1 cellular context compared by ENCODE assay signal in the genomic region with DNA sequence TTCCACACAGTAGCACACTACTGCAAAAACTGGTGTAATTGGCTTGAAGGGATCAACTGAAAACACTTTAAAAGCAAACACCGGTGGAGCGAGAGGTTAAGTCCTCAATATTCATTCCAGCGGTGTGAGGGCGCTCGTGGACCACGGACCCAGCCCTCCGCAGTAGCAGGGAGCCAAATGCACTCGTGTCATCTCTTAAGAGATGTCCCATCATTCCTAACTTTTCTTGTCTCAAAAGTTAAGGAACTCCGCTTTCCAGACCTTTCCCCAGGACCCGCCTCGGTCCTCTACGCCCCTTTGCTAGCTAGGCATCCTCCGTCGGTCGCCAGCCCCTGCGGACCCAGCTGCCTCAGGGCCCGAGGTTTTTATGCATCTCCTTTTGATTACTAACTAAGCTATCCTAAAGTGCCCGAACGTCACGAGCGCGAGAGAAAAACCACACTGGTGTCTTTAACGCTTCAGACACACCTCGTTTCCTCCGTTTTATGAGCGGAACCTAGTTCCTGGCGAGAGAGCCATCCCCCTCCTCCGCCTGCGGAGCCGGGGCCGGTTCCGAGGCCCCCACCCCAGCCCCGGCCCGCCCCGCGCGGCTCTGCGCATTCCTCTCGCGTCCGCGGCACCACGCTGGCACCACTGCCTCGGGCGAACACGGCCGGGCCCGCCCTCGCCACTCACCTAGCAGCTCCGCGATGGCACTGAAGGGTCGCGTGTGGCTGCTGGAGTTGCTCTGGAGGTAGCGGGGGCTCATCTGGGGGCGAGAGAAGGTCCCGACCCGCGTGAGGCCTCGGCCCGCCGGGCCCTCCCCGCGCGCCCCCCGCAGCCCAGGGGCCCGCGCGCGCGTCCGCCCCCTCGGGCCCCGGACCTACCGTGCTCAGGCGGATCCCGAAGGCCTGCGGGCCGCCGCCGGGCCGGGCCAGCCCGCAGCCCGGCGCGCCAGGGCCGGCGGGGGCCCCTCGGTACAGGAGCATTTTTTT.
TF ChIP-seq lines count a peak whose summit lies in the region.

No MANE protein-coding gene starts in this region.

TF ChIP-seq in WTC11, 78 proteins besides CTCF, POLR2A, EP300 and RAD21 (continued from another document):
- TF ChIP-seq ZNF219 (CRISPR knock-in tag; IDR thresholded peaks at IDR 0.05; ENCODE audit: borderline replicate concordance) = no peak
- TF ChIP-seq, protein P1, sequence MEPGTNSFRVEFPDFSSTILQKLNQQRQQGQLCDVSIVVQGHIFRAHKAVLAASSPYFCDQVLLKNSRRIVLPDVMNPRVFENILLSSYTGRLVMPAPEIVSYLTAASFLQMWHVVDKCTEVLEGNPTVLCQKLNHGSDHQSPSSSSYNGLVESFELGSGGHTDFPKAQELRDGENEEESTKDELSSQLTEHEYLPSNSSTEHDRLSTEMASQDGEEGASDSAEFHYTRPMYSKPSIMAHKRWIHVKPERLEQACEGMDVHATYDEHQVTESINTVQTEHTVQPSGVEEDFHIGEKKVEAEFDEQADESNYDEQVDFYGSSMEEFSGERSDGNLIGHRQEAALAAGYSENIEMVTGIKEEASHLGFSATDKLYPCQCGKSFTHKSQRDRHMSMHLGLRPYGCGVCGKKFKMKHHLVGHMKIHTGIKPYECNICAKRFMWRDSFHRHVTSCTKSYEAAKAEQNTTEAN (CRISPR knock-in tag; IDR thresholded peaks at IDR 0.05) = no peak
- no peak for TF ChIP-seq NR3C1 (CRISPR knock-in tag; conservative IDR thresholded peaks at IDR 0.05; ENCODE audit: low read depth)
- TF ChIP-seq ZSCAN18 (CRISPR knock-in tag; IDR thresholded peaks at IDR 0.05) = no peak
- TF ChIP-seq, protein P2, sequence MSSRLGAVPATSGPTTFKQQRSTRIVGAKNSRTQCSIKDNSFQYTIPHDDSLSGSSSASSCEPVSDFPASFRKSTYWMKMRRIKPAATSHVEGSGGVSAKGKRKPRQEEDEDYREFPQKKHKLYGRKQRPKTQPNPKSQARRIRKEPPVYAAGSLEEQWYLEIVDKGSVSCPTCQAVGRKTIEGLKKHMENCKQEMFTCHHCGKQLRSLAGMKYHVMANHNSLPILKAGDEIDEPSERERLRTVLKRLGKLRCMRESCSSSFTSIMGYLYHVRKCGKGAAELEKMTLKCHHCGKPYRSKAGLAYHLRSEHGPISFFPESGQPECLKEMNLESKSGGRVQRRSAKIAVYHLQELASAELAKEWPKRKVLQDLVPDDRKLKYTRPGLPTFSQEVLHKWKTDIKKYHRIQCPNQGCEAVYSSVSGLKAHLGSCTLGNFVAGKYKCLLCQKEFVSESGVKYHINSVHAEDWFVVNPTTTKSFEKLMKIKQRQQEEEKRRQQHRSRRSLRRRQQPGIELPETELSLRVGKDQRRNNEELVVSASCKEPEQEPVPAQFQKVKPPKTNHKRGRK (CRISPR knock-in tag; IDR thresholded peaks at IDR 0.05; ENCODE audit: borderline replicate concordance) = no peak
- no peak for TF ChIP-seq MLX (CRISPR knock-in tag; IDR thresholded peaks at IDR 0.05)
- no peak for TF ChIP-seq ARID4B (CRISPR knock-in tag; IDR thresholded peaks at IDR 0.05; ENCODE audit: borderline replicate concordance)
- TF ChIP-seq MYBL2 (CRISPR knock-in tag; IDR thresholded peaks at IDR 0.05) = no peak
- TF ChIP-seq ETV6 (CRISPR knock-in tag; IDR thresholded peaks at IDR 0.05) = no peak
- TF ChIP-seq, protein P3, sequence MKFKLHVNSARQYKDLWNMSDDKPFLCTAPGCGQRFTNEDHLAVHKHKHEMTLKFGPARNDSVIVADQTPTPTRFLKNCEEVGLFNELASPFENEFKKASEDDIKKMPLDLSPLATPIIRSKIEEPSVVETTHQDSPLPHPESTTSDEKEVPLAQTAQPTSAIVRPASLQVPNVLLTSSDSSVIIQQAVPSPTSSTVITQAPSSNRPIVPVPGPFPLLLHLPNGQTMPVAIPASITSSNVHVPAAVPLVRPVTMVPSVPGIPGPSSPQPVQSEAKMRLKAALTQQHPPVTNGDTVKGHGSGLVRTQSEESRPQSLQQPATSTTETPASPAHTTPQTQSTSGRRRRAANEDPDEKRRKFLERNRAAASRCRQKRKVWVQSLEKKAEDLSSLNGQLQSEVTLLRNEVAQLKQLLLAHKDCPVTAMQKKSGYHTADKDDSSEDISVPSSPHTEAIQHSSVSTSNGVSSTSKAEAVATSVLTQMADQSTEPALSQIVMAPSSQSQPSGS (CRISPR knock-in tag; IDR thresholded peaks at IDR 0.05; ENCODE audit: borderline replicate concordance, low read depth) = no peak
